In the genomic region with DNA sequence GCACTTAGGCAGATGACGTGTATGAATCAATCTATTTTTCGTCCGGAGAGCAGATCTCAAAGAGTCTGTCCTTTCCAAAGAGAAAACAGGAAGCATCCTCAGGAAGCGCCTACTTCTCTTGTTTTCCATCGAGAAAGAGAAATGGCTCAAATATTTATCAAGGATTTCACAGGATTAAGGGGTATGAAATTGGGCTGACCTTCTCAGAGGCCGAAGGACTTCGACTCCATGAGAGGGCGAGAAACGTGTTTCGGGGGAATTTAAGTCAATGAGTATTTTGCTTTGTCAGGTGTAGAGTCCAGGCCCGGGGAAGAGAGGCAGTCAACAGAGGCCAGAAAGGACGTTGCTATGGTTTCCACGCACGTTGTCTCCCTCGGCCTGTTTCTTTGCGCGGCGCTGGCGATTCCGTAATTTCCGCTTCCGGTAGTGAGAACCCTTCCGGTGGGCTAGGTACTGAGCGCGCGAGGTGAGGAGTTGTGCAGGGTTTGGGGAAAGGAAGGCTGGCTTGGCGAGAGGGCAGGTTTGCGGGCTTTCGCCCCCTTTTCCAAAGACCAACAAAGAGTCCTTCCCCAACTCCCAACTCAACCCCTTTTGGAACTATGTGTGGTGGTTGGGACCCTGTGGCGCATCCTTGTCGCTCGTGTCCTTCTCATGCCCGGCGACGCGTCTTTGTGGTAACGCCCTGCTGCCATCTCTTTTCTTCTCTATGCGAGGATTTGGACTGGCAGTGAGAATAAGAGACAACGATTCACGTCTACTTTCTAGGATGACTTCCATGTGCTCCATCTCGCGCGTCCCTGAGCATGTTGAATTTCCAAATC, we compare ENCODE assay signal across 8 cellular contexts. TPM values are rescaled to one million over a fixed set of nuclear protein-coding genes. Genes with fewer than 3 reads are reported as not detected.
DNase-seq lines count a peak whose midpoint lies in the region; ATAC-seq and TF ChIP-seq lines count a peak whose summit lies in the region.

A gene (plus strand): TSS at position 429 of the 821 bp plus-strand sequence. CDS start 506 bp downstream, outside the sequence.

- H3K4me1 Mint-ChIP-seq in CD8-positive, alpha-beta T cell (ENCODE audit: low read depth): peaks cover 35% of the 10 kb centered on the region
- peaks cover 27% of the 10 kb centered on the region for H3K4me1 Mint-ChIP-seq in activated CD8-positive, alpha-beta T cell treated with anti-CD3 and anti-CD28 coated beads, Interleukin-2, amount 10 ng/mL, durations not matched to agents 7 days and 5 days (ENCODE audit: low read depth)

- H3K9me3 Mint-ChIP-seq in CD8-positive, alpha-beta T cell: no peaks in the 10 kb centered on the region
- no peaks in the 10 kb centered on the region for H3K9me3 Mint-ChIP-seq in activated CD8-positive, alpha-beta T cell treated with anti-CD3 and anti-CD28 coated beads, Interleukin-2, amount 10 ng/mL, durations not matched to agents 7 days and 5 days (ENCODE audit: insufficient read depth)

- no peaks in the 10 kb centered on the region for H3K36me3 ChIP-seq in CD8-positive, alpha-beta T cell (ENCODE audit: insufficient read depth, low read length)
- H3K36me3 ChIP-seq in ectodermal cell (ENCODE audit: control insufficient read depth, insufficient read depth, low read length) (peaks cover 14% of the 10 kb centered on the region), lower lobe of right lung (peaks cover 34% of the 10 kb centered on the region)

- peak within 1 kb of the TSS; percentile 96 for H3K27ac ChIP-seq in CD8-positive, alpha-beta T cell (ENCODE audit: low read depth, low read length)
- H3K27ac ChIP-seq in ectodermal cell (ENCODE audit: insufficient read depth, low read depth, low read length, poor library complexity, severe bottlenecking) (peak within 1 kb of the TSS; percentile 90), lower lobe of right lung (peak within 1 kb of the TSS; percentile 90)

- ATAC-seq in CD8-positive, alpha-beta T cell: peak; percentile 94
- ATAC-seq in GM19468 (IDR thresholded peaks at IDR 0.05; ENCODE audit: extremely low read depth, unreplicated experiment) (peak; percentile 92), lower lobe of right lung (peak; percentile 98 to 99)
- peak; percentile 96 for ATAC-seq in activated CD8-positive, alpha-beta T cell treated with anti-CD3 and anti-CD28 coated beads, Interleukin-2, amount 10 ng/mL, durations not matched to agents 7 days and 5 days

- WGBS in ectodermal cell, 2 experiments: 16 to 17% methylated on average over 41 to 43 of the region's 43 CpGs

- peaks cover 35% of the 10 kb centered on the region for H3K36me3 Mint-ChIP-seq in CD8-positive, alpha-beta T cell
- H3K36me3 Mint-ChIP-seq in activated CD8-positive, alpha-beta T cell treated with anti-CD3 and anti-CD28 coated beads, Interleukin-2, amount 10 ng/mL, durations not matched to agents 7 days and 5 days (ENCODE audit: low read depth): peaks cover 24% of the 10 kb centered on the region

- H3K4me3 ChIP-seq in CD8-positive, alpha-beta T cell (ENCODE audit: low read depth, low read length): peak within 1 kb of the TSS; percentile 72
- peak within 1 kb of the TSS; percentile 86 for H3K4me3 ChIP-seq in ectodermal cell (ENCODE audit: insufficient read depth, low read depth, low read length)
- H3K4me3 ChIP-seq in lower lobe of right lung: peak within 1 kb of the TSS; percentile 73

- H3K4me3 Mint-ChIP-seq in CD8-positive, alpha-beta T cell: peak within 1 kb of the TSS; percentile 91
- peak within 1 kb of the TSS; percentile 90 for H3K4me3 Mint-ChIP-seq in activated CD8-positive, alpha-beta T cell treated with anti-CD3 and anti-CD28 coated beads, Interleukin-2, amount 10 ng/mL, durations not matched to agents 7 days and 5 days

- POLR2A ChIA-PET in CD8-positive, alpha-beta T cell (lab: Charles Lee): no interaction called here
- POLR2A ChIA-PET in activated CD8-positive, alpha-beta T cell treated with anti-CD3 and anti-CD28 coated beads, Interleukin-2, amount 10 ng/mL, durations not matched to agents 7 days and 5 days (lab: Charles Lee): interaction anchor here (0.9 kb wide), 1 partner anchor 286 kb away, joined by 3 read pairs; a partner anchor contains a TSS

- peak within 1 kb of the TSS; percentile 94 for H3K27ac Mint-ChIP-seq in CD8-positive, alpha-beta T cell
- H3K27ac Mint-ChIP-seq in activated CD8-positive, alpha-beta T cell treated with anti-CD3 and anti-CD28 coated beads, Interleukin-2, amount 10 ng/mL, durations not matched to agents 7 days and 5 days: peak within 1 kb of the TSS; percentile 97

- DNase-seq in CD8-positive, alpha-beta T cell: peak; percentile 75 to 87 (median 81)
- peak; percentile 56 for DNase-seq in HS-5 (ENCODE audit: low read depth)
- peak; percentile 41 for DNase-seq in NK-92 (lab: John Stamatoyannopoulos, UW; ENCODE audit: unreplicated experiment)
- DNase-seq in activated CD8-positive, alpha-beta T cell treated with anti-CD3 and anti-CD28 coated beads, Interleukin-2, amount 10 ng/mL, durations not matched to agents 7 days and 5 days: peak; percentile 94
- DNase-seq in lower lobe of right lung: peak; percentile 93
- peak; percentile 77 to 88 (median 85) for DNase-seq in stimulated activated CD4-positive, alpha-beta T cell treated with anti-CD3 and anti-CD28 coated beads, TNF-alpha, amount 100 ng/mL, for 24 hours (ENCODE audit: low read depth in 3 of 3)

- H3K9me3 ChIP-seq in CD8-positive, alpha-beta T cell (ENCODE audit: low read length): no peaks in the 10 kb centered on the region
- H3K9me3 ChIP-seq in ectodermal cell (ENCODE audit: control insufficient read depth, low read length): no peaks in the 10 kb centered on the region
- no peaks in the 10 kb centered on the region for H3K9me3 ChIP-seq in lower lobe of right lung

- intact Hi-C loops in CD8-positive, alpha-beta T cell (cut with DNase I, micrococcal nuclease): loop anchor here (1.0 to 2.0 kb wide), 7 partner anchors 11 to 71 kb away; a partner anchor contains a TSS
- intact Hi-C loops in lower lobe of right lung (cut with DNase I): no loop called here

- CTCF ChIA-PET in CD8-positive, alpha-beta T cell (lab: Charles Lee): no interaction called here
- CTCF ChIA-PET in activated CD8-positive, alpha-beta T cell treated with anti-CD3 and anti-CD28 coated beads, Interleukin-2, amount 10 ng/mL, durations not matched to agents 7 days and 5 days (lab: Charles Lee): no interaction called here

- peaks cover 15% of the 10 kb centered on the region for H3K4me1 ChIP-seq in CD8-positive, alpha-beta T cell (ENCODE audit: insufficient read depth, low read length)
- peaks cover 4% of the 10 kb centered on the region for H3K4me1 ChIP-seq in ectodermal cell (ENCODE audit: control insufficient read depth, insufficient read depth, low read length)
- peaks cover 6% of the 10 kb centered on the region for H3K4me1 ChIP-seq in lower lobe of right lung

- TF ChIP-seq CTCF in CD8-positive, alpha-beta T cell (IDR thresholded peaks at IDR 0.05): no peak
- no peak for TF ChIP-seq CTCF in lower lobe of right lung (IDR thresholded peaks at IDR 0.05)

- no peaks in the 10 kb centered on the region for H3K27me3 ChIP-seq in CD8-positive, alpha-beta T cell (ENCODE audit: insufficient read depth, low read length)
- H3K27me3 ChIP-seq in ectodermal cell (ENCODE audit: control insufficient read depth, insufficient read depth, low read length, poor library complexity, severe bottlenecking): no peaks in the 10 kb centered on the region
- H3K27me3 ChIP-seq in lower lobe of right lung (ENCODE audit: low read depth): no peaks in the 10 kb centered on the region

- no peaks in the 10 kb centered on the region for H3K27me3 Mint-ChIP-seq in CD8-positive, alpha-beta T cell (ENCODE audit: low read depth)
- no peaks in the 10 kb centered on the region for H3K27me3 Mint-ChIP-seq in activated CD8-positive, alpha-beta T cell treated with anti-CD3 and anti-CD28 coated beads, Interleukin-2, amount 10 ng/mL, durations not matched to agents 7 days and 5 days (ENCODE audit: low read depth)

RNA-seq across cellular contexts. Expression of the gene that starts here (rescaled TPM):
- 10 to 100 TPM; 41.6 to 43.9 TPM for total RNA-seq in CD8-positive, alpha-beta T cell
- 10 to 100 TPM; 69.9 to 71.2 TPM for total RNA-seq in activated CD8-positive, alpha-beta T cell treated with anti-CD3 and anti-CD28 coated beads, Interleukin-2, amount 10 ng/mL, durations not matched to agents 7 days and 5 days
- 103 TPM for polyA plus RNA-seq in ectodermal cell (2013, experiment 1 of 4)
- polyA plus RNA-seq in ectodermal cell (2013, experiment 2 of 4): 94.5 TPM
- polyA plus RNA-seq in ectodermal cell (2013, experiment 3 of 4): 92.0 TPM
- polyA plus RNA-seq in ectodermal cell (2013, experiment 4 of 4): 102 TPM
- 45.9 TPM for total RNA-seq in lower lobe of right lung

Comparison
In these comparisons a context has a peak if more than half of its experiments do, and no peak if none do; other contexts are left out.
1. Peak in every context shown above with its lines: DNase-seq, ATAC-seq, H3K4me3 ChIP-seq and H3K27ac ChIP-seq.
2. DNase-seq: peak in every context shown above with its lines; median percentile 94 in activated CD8-positive, alpha-beta T cell treated with anti-CD3 and anti-CD28 coated beads, Interleukin-2, amount 10 ng/mL, durations not matched to agents 7 days and 5 days; 93 in lower lobe of right lung; 85 in stimulated activated CD4-positive, alpha-beta T cell treated with anti-CD3 and anti-CD28 coated beads, TNF-alpha, amount 100 ng/mL, for 24 hours; 81 in CD8-positive, alpha-beta T cell; 56 in HS-5; 41 in NK-92.